In genomic region chr10:24350111-24350921, GRCh38 we compare ENCODE assay signal across 15 cellular contexts.
DNase-seq lines count a peak whose midpoint lies in the region; ATAC-seq, FAIRE-seq and TF ChIP-seq lines count a peak whose summit lies in the region.
"Had no signal": no experiment of that assay in that cellular context is flagged by ENCODE, and none has a peak within 500 bp of the region (broad histone marks: within the 10 kb centered on the region; RNA-seq: fewer than 3 reads in every experiment).

No MANE protein-coding gene starts in this region.

- intact Hi-C loops in gastrocnemius medialis (cut with DNase I; ENCODE audit: low total_unique reads): no loop called here

- peak; percentile 42 for FAIRE-seq in GM12892 (lab: Jason Lieb, UNC)
- no peak for FAIRE-seq in HTR-8/SVneo (lab: Jason Lieb, UNC)
- FAIRE-seq: kidney had no signal

- H3K36me3 ChIP-seq in SK-N-MC (ENCODE audit: insufficient read depth, low read length): no peaks in the 10 kb centered on the region
- H3K36me3 ChIP-seq in gastrocnemius medialis: no peaks in the 10 kb centered on the region

- H3K4me1 Mint-ChIP-seq in stimulated activated naive CD8-positive, alpha-beta T cell treated with anti-CD3 and anti-CD28 coated beads, Interleukin-15, amount 100 ng/mL, for 72 hours: no peaks in the 10 kb centered on the region
- H3K4me1 Mint-ChIP-seq: activated CD4-positive, alpha-beta T cell treated with anti-CD3 and anti-CD28 coated beads, Interleukin-2, amount 10 ng/mL, durations not matched to agents 24 days and 14 days had no signal

- H3K27ac Mint-ChIP-seq in stimulated activated naive CD8-positive, alpha-beta T cell treated with anti-CD3 and anti-CD28 coated beads, Interleukin-15, amount 100 ng/mL, for 72 hours: no peak overlapping the region
- H3K27ac Mint-ChIP-seq: activated CD4-positive, alpha-beta T cell treated with anti-CD3 and anti-CD28 coated beads, Interleukin-2, amount 10 ng/mL, durations not matched to agents 24 days and 14 days had no signal

- H3K27me3 ChIP-seq in gastrocnemius medialis: no peaks in the 10 kb centered on the region

- H3K9ac ChIP-seq in SK-N-MC (ENCODE audit: insufficient read length): peak overlapping the region; percentile 28

- no peak for TF ChIP-seq POLR2A in GM12892 (IDR thresholded peaks at IDR 0.05; ENCODE audit: low read depth, low read length)
- no peak for TF ChIP-seq POLR2A in gastrocnemius medialis (IDR thresholded peaks at IDR 0.05)

- in situ Hi-C loops in gastrocnemius medialis (cut with MboI; ENCODE audit: low sequenced_read_pairs in 4 of 4): loop anchor here in 2 of 4 donors (25.0 kb wide), 4 partner anchors 113 to 338 kb away; partner anchors contain the start of gene KIAA1217 (in 1 of the 2)

- H3K4me1 ChIP-seq in gastrocnemius medialis: peaks cover 49 to 55% of the 10 kb centered on the region in 2 donors

- H3K4me3 Mint-ChIP-seq in stimulated activated naive CD8-positive, alpha-beta T cell treated with anti-CD3 and anti-CD28 coated beads, Interleukin-15, amount 100 ng/mL, for 72 hours: no peak overlapping the region
- H3K4me3 Mint-ChIP-seq: activated CD4-positive, alpha-beta T cell treated with anti-CD3 and anti-CD28 coated beads, Interleukin-2, amount 10 ng/mL, durations not matched to agents 24 days and 14 days; activated T-cell treated with anti-CD3 and anti-CD28 coated beads, Interleukin-2, amount 50 U/mL, for 4 hours had no signal

- no peaks in the 10 kb centered on the region for H3K9me3 Mint-ChIP-seq in stimulated activated naive CD8-positive, alpha-beta T cell treated with anti-CD3 and anti-CD28 coated beads, Interleukin-15, amount 100 ng/mL, for 72 hours
- H3K9me3 Mint-ChIP-seq: activated CD4-positive, alpha-beta T cell treated with anti-CD3 and anti-CD28 coated beads, Interleukin-2, amount 10 ng/mL, durations not matched to agents 24 days and 14 days; activated T-cell treated with anti-CD3 and anti-CD28 coated beads, Interleukin-2, amount 50 U/mL, for 4 hours had no signal

- no peak for DNase-seq in GM12892 (ENCODE audit: insufficient read length)
- peak; percentile 78 for DNase-seq in SK-N-MC (ENCODE audit: low read depth, low spot score)
- DNase-seq in fibroblast of gingiva (ENCODE audit: low read depth): peak; percentile 41
- DNase-seq in gastrocnemius medialis: no peak
- no peak for DNase-seq in HTR-8/SVneo (ENCODE audit: insufficient read length, low spot score)
- DNase-seq in activated gamma-delta T cell (lab: John Stamatoyannopoulos, UW): no peak
- DNase-seq in stimulated activated naive CD8-positive, alpha-beta T cell treated with anti-CD3 and anti-CD28 coated beads, Interleukin-15, amount 100 ng/mL, for 72 hours: no peak
- DNase-seq in epidermal melanocyte (ENCODE audit: insufficient read length, low spot score): no peak
- DNase-seq: activated CD4-positive, alpha-beta T cell treated with anti-CD3 and anti-CD28 coated beads, Interleukin-2, amount 10 ng/mL, durations not matched to agents 24 days and 14 days; activated T-cell treated with anti-CD3 and anti-CD28 coated beads, Interleukin-2, amount 50 U/mL, for 4 hours; amniotic stem cell; kidney; NCI-H1694; NCI-H526; stimulated activated CD4-positive, alpha-beta T cell treated with anti-CD3 and anti-CD28 coated beads, Interleukin-2, amount 100 ng/mL, for 48 hours had no signal

- H3K27me3 Mint-ChIP-seq in stimulated activated naive CD8-positive, alpha-beta T cell treated with anti-CD3 and anti-CD28 coated beads, Interleukin-15, amount 100 ng/mL, for 72 hours: peaks cover 6% of the 10 kb centered on the region

- ATAC-seq in gastrocnemius medialis: no peak
- no peak for ATAC-seq in stimulated activated naive CD8-positive, alpha-beta T cell treated with anti-CD3 and anti-CD28 coated beads, Interleukin-15, amount 100 ng/mL, for 72 hours
- ATAC-seq: activated T-cell treated with anti-CD3 and anti-CD28 coated beads, Interleukin-2, amount 50 U/mL, for 4 hours had no signal

- TF ChIP-seq CTCF in gastrocnemius medialis (IDR thresholded peaks at IDR 0.05 in 4 of 5, conservative IDR thresholded peaks at IDR 0.05 in 1 of 5): no peak

- H3K9me3 ChIP-seq in SK-N-MC (ENCODE audit: low read depth, low read length): no peaks in the 10 kb centered on the region
- H3K9me3 ChIP-seq in gastrocnemius medialis: no peaks in the 10 kb centered on the region

- H3K27ac ChIP-seq in SK-N-MC (peak overlapping the region; percentile 98), gastrocnemius medialis (peak overlapping the region; percentile 38 to 60 (median 56))

- H3K4me3 ChIP-seq in SK-N-MC: peak overlapping the region; percentile 65
- H3K4me3 ChIP-seq in gastrocnemius medialis: no peak overlapping the region

Comparison
In these comparisons a context has a peak if more than half of its experiments do, and no peak if none do; other contexts are left out.
1. DNase-seq: peak in SK-N-MC (single experiment) and fibroblast of gingiva (single experiment); none in GM12892 (single experiment), gastrocnemius medialis (0 of 2), HTR-8/SVneo (single experiment), activated gamma-delta T cell (single experiment), stimulated activated naive CD8-positive, alpha-beta T cell treated with anti-CD3 and anti-CD28 coated beads, Interleukin-15, amount 100 ng/mL, for 72 hours (0 of 2) and epidermal melanocyte (single experiment).